ENCODE assay signal across 11 cellular contexts in the genomic region with DNA sequence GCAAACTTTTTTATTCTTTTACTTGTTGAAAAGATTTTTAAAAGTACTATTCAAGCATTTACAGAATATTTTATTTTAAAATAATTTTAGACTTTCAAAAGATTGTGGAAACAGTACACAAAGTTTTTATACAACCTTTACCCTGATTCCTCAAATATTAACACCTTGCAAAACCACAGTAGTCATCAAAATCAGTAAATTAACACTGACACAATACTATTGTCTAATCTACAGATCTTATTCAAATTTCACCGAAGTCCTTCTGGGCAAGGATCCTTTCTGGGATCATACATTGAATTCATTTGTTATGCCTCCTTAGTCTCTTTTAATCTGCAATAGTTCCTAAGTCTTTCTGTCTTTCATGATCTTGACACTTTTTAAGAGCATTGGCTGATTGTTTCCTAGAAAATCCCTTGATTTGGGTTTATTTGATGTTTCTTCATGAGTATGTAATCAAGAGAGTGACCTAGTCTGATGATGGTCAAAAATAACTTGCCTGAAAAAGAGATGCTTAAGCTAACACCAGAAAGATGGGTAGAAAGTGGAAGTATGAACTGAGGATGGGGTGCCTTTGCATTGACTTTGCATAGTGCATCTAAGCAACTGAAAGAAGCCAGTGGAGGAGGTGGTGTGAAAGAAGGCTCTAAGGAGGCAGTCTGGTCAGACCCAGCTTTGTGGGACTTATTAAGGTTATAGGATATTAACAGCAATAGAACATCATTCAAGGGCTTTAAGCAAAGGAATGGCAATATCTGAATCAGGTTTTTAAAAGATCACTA. TPM values are rescaled to one million over a fixed set of nuclear protein-coding genes. Genes with fewer than 3 reads are reported as not detected.
DNase-seq lines count a peak whose midpoint lies in the region; ATAC-seq and TF ChIP-seq lines count a peak whose summit lies in the region.
"Had no signal": no experiment of that assay in that cellular context is flagged by ENCODE, and none has a peak within 500 bp of the region (broad histone marks: within the 10 kb centered on the region; RNA-seq: fewer than 3 reads in every experiment).

No MANE protein-coding gene starts in this region.

- POLR2A ChIA-PET in naive thymus-derived CD4-positive, alpha-beta T cell (lab: Charles Lee) = no interaction called here

- DNase-seq in germinal center (ENCODE audit: low spot score) (peak; percentile 44), dorsolateral prefrontal cortex (no peak), NCI-H2171 (lab: John Stamatoyannopoulos, UW) (no peak)
- DNase-seq in naive thymus-derived CD4-positive, alpha-beta T cell = no peak
- DNase-seq: activated naive CD4-positive, alpha-beta T cell treated with Interleukin-2 at 50 U/mL for 16 hours had no signal

- no peak overlapping the region for H3K4me3 ChIP-seq in dorsolateral prefrontal cortex
- no peak overlapping the region for H3K4me3 ChIP-seq in naive thymus-derived CD4-positive, alpha-beta T cell (ENCODE audit: low read length)

- intact Hi-C loops in dorsolateral prefrontal cortex (cut with DNase I) = no loop called here
- intact Hi-C loops in naive thymus-derived CD4-positive, alpha-beta T cell (cut with micrococcal nuclease) = loop anchor here in 1 of 2 donors (1.0 kb wide), 1 partner anchor 8 kb away; no protein-coding TSS in a partner anchor

- H3K27ac Mint-ChIP-seq in naive thymus-derived CD4-positive, alpha-beta T cell = peak overlapping the region in 1 of 9 donors; percentile 25

- TF ChIP-seq CTCF in dorsolateral prefrontal cortex (IDR thresholded peaks at IDR 0.05 in 54 of 56, conservative IDR thresholded peaks at IDR 0.05 in 2 of 56; ENCODE audit: low read depth in 1 of 56, partially characterized antibody in 56 of 56) = no peak

- no peaks in the 10 kb centered on the region for H3K9me3 Mint-ChIP-seq in naive thymus-derived CD4-positive, alpha-beta T cell

- H3K27me3 Mint-ChIP-seq in naive thymus-derived CD4-positive, alpha-beta T cell = no peaks in the 10 kb centered on the region

- H3K36me3 Mint-ChIP-seq in naive thymus-derived CD4-positive, alpha-beta T cell = peaks cover 0 to 14% (median 0%) of the 10 kb centered on the region in 5 donors

- peaks cover 0 to 5% (median 5%) of the 10 kb centered on the region in 3 experiments for H3K36me3 ChIP-seq in naive thymus-derived CD4-positive, alpha-beta T cell (ENCODE audit: control insufficient read depth in 2 of 3, insufficient read depth in 3 of 3, low read length in 3 of 3)

- H3K4me1 ChIP-seq in naive thymus-derived CD4-positive, alpha-beta T cell (ENCODE audit: control insufficient read depth in 2 of 2, insufficient read depth in 2 of 2, low read length in 2 of 2) = peaks cover 14 to 39% of the 10 kb centered on the region in 2 donors

- peak; percentile 50 for ATAC-seq in GM18873 (IDR thresholded peaks at IDR 0.05; ENCODE audit: low FRiP score, unreplicated experiment)
- peak; percentile 52 for ATAC-seq in GM21576 (IDR thresholded peaks at IDR 0.05; ENCODE audit: unreplicated experiment)
- ATAC-seq in HG03159 (IDR thresholded peaks at IDR 0.05; ENCODE audit: unreplicated experiment) = peak; percentile 74
- no peak for ATAC-seq in naive thymus-derived CD4-positive, alpha-beta T cell

- peaks cover 31 to 88% (median 73%) of the 10 kb centered on the region in 7 donors for H3K4me1 Mint-ChIP-seq in naive thymus-derived CD4-positive, alpha-beta T cell

- H3K9me3 ChIP-seq in naive thymus-derived CD4-positive, alpha-beta T cell (ENCODE audit: control insufficient read depth in 2 of 3, low read length in 3 of 3) = no peaks in the 10 kb centered on the region

- H3K4me3 Mint-ChIP-seq in naive thymus-derived CD4-positive, alpha-beta T cell = peak overlapping the region in 3 of 10 donors; percentile 1 to 10 (median 7)

- CTCF ChIA-PET in naive thymus-derived CD4-positive, alpha-beta T cell (lab: Charles Lee) = interaction anchor here (1.4 kb wide), 1 partner anchor 45 kb away, joined by 3 read pairs; no protein-coding TSS in a partner anchor

- H3K27me3 ChIP-seq in dorsolateral prefrontal cortex = no peaks in the 10 kb centered on the region
- H3K27me3 ChIP-seq in naive thymus-derived CD4-positive, alpha-beta T cell (ENCODE audit: control insufficient read depth in 2 of 2, insufficient read depth in 2 of 2, low read length in 2 of 2) = no peaks in the 10 kb centered on the region

- H3K27ac ChIP-seq in dorsolateral prefrontal cortex = no peak overlapping the region
- no peak overlapping the region for H3K27ac ChIP-seq in naive thymus-derived CD4-positive, alpha-beta T cell (ENCODE audit: low read depth, low read length)
- H3K27ac ChIP-seq: KMS-11 had no signal

RNA-seq across cellular contexts. Expression of a gene that starts 9.7 kb away (rescaled TPM):
- total RNA-seq in dorsolateral prefrontal cortex = 10 to 100 TPM; 18.3 to 63.7 (median 43.9) TPM
- total RNA-seq in naive thymus-derived CD4-positive, alpha-beta T cell = 10 to 100 TPM; 29.5 to 57.7 (median 38.9) TPM
- polyA plus RNA-seq in naive thymus-derived CD4-positive, alpha-beta T cell = 10 to 100 TPM; 12.5 to 13.0 TPM

RNA-seq across cellular contexts. Expression of a gene that starts 38.1 kb away (rescaled TPM):
- total RNA-seq in dorsolateral prefrontal cortex = 1 to 10 TPM in 29 of 120 experiments, under 1 TPM in 51, not detected in 40; 0.21 to 5.8 (median 0.75) TPM
- under 1 TPM in 4 of 5 experiments, not detected in 1; 0.32 to 0.59 (median 0.40) TPM for total RNA-seq in naive thymus-derived CD4-positive, alpha-beta T cell
- 1 to 10 TPM in 1 of 2 donors, under 1 TPM in 1; 0.54 to 1.2 TPM for polyA plus RNA-seq in naive thymus-derived CD4-positive, alpha-beta T cell
- total RNA-seq: glomerular endothelial cell, pulmonary artery endothelial cell had no signal
